1 cellular context compared by ENCODE assay signal in the genomic region with DNA sequence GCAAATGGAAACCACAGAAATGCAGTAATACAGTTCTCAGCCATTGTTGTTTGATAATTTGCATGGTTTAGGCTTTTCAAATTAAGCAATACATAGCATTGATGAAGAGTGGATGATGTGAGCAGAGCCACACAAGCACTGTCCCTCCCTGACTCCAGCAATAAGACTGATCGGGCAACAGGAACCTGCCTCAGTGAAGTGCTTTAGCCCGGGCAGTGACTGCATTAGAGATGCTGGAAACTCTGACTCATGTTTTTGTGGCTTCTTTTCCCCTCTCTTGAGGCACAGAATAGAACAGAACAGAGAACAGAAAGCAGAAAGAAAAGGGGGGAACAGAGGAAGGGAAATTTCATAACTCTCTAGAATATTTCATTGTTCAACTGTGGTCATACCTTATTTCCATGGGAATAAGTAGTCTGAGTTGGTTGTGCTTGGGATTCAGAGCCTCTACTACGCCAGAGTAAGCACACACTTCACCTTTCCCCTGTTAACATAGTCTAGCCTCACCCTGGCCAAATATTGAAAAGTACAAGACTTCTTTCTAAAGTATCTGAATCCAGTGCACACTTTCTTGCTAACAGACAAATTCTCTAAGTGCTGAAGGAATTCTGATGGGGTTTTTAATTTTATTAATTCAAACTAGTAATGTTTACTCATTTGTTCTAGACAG.
TF ChIP-seq lines count a peak whose summit lies in the region.

No MANE protein-coding gene starts in this region.

TF ChIP-seq in GM12878, 131 proteins besides CTCF, POLR2A, EP300 and RAD21 (continued from another document and continues in another):
- no peak for TF ChIP-seq E4F1 (IDR thresholded peaks at IDR 0.05; ENCODE audit: borderline replicate concordance, partially characterized antibody)
- TF ChIP-seq ZNF687 (IDR thresholded peaks at IDR 0.05), result no peak
- 0 out of 3 replicates have a peak, but pooled peaks have one; percentile 20 for TF ChIP-seq POU2F2 (IDR thresholded peaks at IDR 0.05; ENCODE audit: borderline replicate concordance, low read depth, low read length)
- TF ChIP-seq, protein P1, sequence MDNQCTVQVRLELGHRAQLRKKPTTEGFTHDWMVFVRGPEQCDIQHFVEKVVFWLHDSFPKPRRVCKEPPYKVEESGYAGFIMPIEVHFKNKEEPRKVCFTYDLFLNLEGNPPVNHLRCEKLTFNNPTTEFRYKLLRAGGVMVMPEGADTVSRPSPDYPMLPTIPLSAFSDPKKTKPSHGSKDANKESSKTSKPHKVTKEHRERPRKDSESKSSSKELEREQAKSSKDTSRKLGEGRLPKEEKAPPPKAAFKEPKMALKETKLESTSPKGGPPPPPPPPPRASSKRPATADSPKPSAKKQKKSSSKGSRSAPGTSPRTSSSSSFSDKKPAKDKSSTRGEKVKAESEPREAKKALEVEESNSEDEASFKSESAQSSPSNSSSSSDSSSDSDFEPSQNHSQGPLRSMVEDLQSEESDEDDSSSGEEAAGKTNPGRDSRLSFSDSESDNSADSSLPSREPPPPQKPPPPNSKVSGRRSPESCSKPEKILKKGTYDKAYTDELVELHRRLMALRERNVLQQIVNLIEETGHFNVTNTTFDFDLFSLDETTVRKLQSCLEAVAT (IDR thresholded peaks at IDR 0.05), result peak; percentile 55; the same call in 1 of the 2 replicates
- TF ChIP-seq NBN (IDR thresholded peaks at IDR 0.05), result peak; percentile 76
- TF ChIP-seq CBX3 (IDR thresholded peaks at IDR 0.05; ENCODE audit: borderline replicate concordance, low read depth), result no peak
- peak; percentile 77; the same call in 1 of the 2 replicates for TF ChIP-seq STAT3 (IDR thresholded peaks at IDR 0.05; ENCODE audit: low read depth, low read length)
- no peak for TF ChIP-seq SIN3A (IDR thresholded peaks at IDR 0.05; ENCODE audit: low read depth, low read length)
- no peak for TF ChIP-seq ZNF274 (IDR thresholded peaks at IDR 0.05; ENCODE audit: insufficient read depth, insufficient read length)
- TF ChIP-seq EED (IDR thresholded peaks at IDR 0.05; ENCODE audit: low read depth), result peak; percentile 92
- TF ChIP-seq PML (IDR thresholded peaks at IDR 0.05; ENCODE audit: low read length), result peak; percentile 86
- no peak for TF ChIP-seq SREBF2 (IDR thresholded peaks at IDR 0.05; ENCODE audit: low read length)
- TF ChIP-seq RELB (IDR thresholded peaks at IDR 0.05; ENCODE audit: low read depth), result peak; percentile 92
- no peak for TF ChIP-seq KLF5 (IDR thresholded peaks at IDR 0.05; ENCODE audit: partially characterized antibody)
- TF ChIP-seq BCL3 (IDR thresholded peaks at IDR 0.05; ENCODE audit: borderline replicate concordance, insufficient read depth, low read depth, low read length, poor library complexity, severe bottlenecking), result peak; percentile 64
- no peak for TF ChIP-seq ZSCAN29 (IDR thresholded peaks at IDR 0.05)
- TF ChIP-seq CHD4 (IDR thresholded peaks at IDR 0.05), result no peak
- TF ChIP-seq REST (IDR thresholded peaks at IDR 0.05; ENCODE audit: low read depth, low read length), result no peak
- no peak for TF ChIP-seq E2F8 (IDR thresholded peaks at IDR 0.05; ENCODE audit: low read depth, partially characterized antibody)
- TF ChIP-seq, protein P2, sequence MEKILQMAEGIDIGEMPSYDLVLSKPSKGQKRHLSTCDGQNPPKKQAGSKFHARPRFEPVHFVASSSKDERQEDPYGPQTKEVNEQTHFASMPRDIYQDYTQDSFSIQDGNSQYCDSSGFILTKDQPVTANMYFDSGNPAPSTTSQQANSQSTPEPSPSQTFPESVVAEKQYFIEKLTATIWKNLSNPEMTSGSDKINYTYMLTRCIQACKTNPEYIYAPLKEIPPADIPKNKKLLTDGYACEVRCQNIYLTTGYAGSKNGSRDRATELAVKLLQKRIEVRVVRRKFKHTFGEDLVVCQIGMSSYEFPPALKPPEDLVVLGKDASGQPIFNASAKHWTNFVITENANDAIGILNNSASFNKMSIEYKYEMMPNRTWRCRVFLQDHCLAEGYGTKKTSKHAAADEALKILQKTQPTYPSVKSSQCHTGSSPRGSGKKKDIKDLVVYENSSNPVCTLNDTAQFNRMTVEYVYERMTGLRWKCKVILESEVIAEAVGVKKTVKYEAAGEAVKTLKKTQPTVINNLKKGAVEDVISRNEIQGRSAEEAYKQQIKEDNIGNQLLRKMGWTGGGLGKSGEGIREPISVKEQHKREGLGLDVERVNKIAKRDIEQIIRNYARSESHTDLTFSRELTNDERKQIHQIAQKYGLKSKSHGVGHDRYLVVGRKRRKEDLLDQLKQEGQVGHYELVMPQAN (conservative IDR thresholded peaks at IDR 0.05), result 0 out of 2 replicates have a peak, but pooled peaks have one; percentile 13
- TF ChIP-seq BACH1 (IDR thresholded peaks at IDR 0.05; ENCODE audit: borderline replicate concordance), result peak; percentile 48; the same call in 1 of the 2 replicates
- no peak for TF ChIP-seq TCF12 (IDR thresholded peaks at IDR 0.05; ENCODE audit: low read depth, low read length)
- peak; percentile 98 for TF ChIP-seq RUNX3 (IDR thresholded peaks at IDR 0.05; ENCODE audit: low read length)
- 0 out of 4 replicates have a peak, but pooled peaks of 1 of the 2 experiments have one; percentile 27 for TF ChIP-seq SRF (IDR thresholded peaks at IDR 0.05; ENCODE audit: low read depth in 2 of 2, low read length in 2 of 2)
- TF ChIP-seq, protein P3, sequence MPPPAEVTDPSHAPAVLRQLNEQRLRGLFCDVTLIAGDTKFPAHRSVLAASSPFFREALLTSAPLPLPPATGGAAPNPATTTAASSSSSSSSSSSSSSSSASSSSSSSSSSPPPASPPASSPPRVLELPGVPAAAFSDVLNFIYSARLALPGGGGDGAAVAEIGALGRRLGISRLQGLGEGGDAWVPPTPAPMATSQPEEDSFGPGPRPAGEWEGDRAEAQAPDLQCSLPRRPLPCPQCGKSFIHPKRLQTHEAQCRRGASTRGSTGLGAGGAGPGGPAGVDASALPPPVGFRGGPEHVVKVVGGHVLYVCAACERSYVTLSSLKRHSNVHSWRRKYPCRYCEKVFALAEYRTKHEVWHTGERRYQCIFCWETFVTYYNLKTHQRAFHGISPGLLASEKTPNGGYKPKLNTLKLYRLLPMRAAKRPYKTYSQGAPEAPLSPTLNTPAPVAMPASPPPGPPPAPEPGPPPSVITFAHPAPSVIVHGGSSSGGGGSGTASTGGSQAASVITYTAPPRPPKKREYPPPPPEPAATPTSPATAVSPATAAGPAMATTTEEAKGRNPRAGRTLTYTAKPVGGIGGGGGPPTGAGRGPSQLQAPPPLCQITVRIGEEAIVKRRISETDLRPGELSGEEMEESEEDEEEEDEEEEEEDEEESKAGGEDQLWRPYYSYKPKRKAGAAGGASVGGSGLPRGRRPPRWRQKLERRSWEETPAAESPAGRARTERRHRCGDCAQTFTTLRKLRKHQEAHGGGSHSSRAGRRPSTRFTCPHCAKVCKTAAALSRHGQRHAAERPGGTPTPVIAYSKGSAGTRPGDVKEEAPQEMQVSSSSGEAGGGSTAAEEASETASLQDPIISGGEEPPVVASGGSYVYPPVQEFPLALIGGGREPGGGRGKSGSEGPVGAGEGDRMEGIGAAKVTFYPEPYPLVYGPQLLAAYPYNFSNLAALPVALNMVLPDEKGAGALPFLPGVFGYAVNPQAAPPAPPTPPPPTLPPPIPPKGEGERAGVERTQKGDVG (CRISPR knock-in tag; IDR thresholded peaks at IDR 0.05), result no peak
